Comparison of ENCODE assay signal across 11 cellular contexts in the genomic region with DNA sequence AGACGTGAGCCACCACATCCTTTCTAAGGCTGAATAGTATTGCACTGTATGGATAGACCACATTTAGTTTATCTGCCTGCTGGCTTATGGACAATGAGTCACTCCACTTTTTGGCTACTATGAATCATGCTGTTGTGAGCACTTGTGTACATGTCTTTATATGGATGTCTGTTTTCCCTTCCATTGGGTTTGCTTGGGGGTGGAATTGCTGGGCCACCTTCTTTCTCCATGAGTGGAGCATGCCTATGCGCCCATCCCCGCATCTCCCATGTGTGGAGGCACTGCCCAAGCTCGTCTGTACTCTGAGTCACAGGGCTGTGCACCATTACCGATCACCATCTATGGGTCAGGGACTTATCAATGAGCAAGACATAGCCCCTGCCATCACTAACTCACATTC.
A peak's percentile ranks its signal among the peaks of the same experiment; 100 is the strongest.
DNase-seq lines count a peak whose midpoint lies in the region; ATAC-seq, FAIRE-seq and TF ChIP-seq lines count a peak whose summit lies in the region.
"Had no signal": no experiment of that assay in that cellular context is flagged by ENCODE, and none has a peak within 500 bp of the region (broad histone marks: within the 10 kb centered on the region; RNA-seq: fewer than 3 reads in every experiment).

No MANE protein-coding gene starts in this region.

- TF ChIP-seq CTCF in A549 (IDR thresholded peaks at IDR 0.05), result no peak
- no peak for TF ChIP-seq CTCF in SK-N-SH (IDR thresholded peaks at IDR 0.05)
- no peak for TF ChIP-seq CTCF in fibroblast of villous mesenchyme (IDR thresholded peaks at IDR 0.05; ENCODE audit: insufficient read depth, low read depth, low read length)

- no peaks in the 10 kb centered on the region for H3F3A ChIP-seq in SK-N-SH (replicated peaks; ENCODE audit: insufficient read depth)

- H3K9me2 ChIP-seq in SK-N-SH, result no peaks in the 10 kb centered on the region

- FAIRE-seq in A549 (lab: Jason Lieb, UNC), result no peak

- H3K4me2 ChIP-seq in A549 (peak overlapping the region; percentile 19; the same call in 1 of the 3 replicates), SK-N-SH (no peak overlapping the region)

- TF ChIP-seq POLR2A in A549 (IDR thresholded peaks at IDR 0.05; ENCODE audit: low read length), result no peak

- WGBS in A549 (ENCODE audit: missing lambda C conversion rate), result 37% methylated on average over 4 of the region's 5 CpGs
- 25% methylated on average over 5 of the region's 5 CpGs for WGBS in SK-N-SH (ENCODE audit: low lambda C conversion rate)

- TF ChIP-seq RAD21 in A549 (conservative IDR thresholded peaks at IDR 0.05 in 1 of 2, IDR thresholded peaks at IDR 0.05 in 1 of 2), result no peak
- no peak for TF ChIP-seq RAD21 in SK-N-SH (IDR thresholded peaks at IDR 0.05; ENCODE audit: low read length)

- H3K36me3 ChIP-seq in SK-N-SH (replicated peaks in 1 of 2; ENCODE audit: control insufficient read depth in 1 of 2, insufficient read depth in 2 of 2, low read length in 1 of 2), result no peaks in the 10 kb centered on the region
- no peaks in the 10 kb centered on the region for H3K36me3 ChIP-seq in effector memory CD4-positive, alpha-beta T cell (ENCODE audit: control insufficient read depth, insufficient read depth, low read length)

- no peak overlapping the region for H2AFZ ChIP-seq in SK-N-SH (ENCODE audit: low read depth)

- H3K27ac ChIP-seq in A549 (peak overlapping the region; percentile 30 to 61; a peak in 3 of 6 replicates), SK-N-SH (ENCODE audit: low read depth in 2 of 2, low read length in 1 of 2) (peak overlapping the region in 1 of 2 experiments; percentile 31; a peak in 1 of 4 replicates)
- no peak overlapping the region for H3K27ac ChIP-seq in effector memory CD4-positive, alpha-beta T cell (ENCODE audit: insufficient read depth, low read length, poor library complexity, severe bottlenecking)

- TF ChIP-seq EP300 in A549 (IDR thresholded peaks at IDR 0.05) (no peak), SK-N-SH (IDR thresholded peaks at IDR 0.05; ENCODE audit: borderline replicate concordance in 1 of 2, low read depth in 1 of 2, low read length in 1 of 2) (no peak)

- H3K4me1 ChIP-seq in A549, result peaks cover 28% of the 10 kb centered on the region
- no peaks in the 10 kb centered on the region for H3K4me1 ChIP-seq in SK-N-SH (ENCODE audit: control insufficient read depth in 1 of 2, insufficient read depth in 2 of 2, low read depth in 1 of 2, low read length in 1 of 2)
- H3K4me1 ChIP-seq in effector memory CD4-positive, alpha-beta T cell (ENCODE audit: control insufficient read depth, insufficient read depth, low read length, poor library complexity, severe bottlenecking), result no peaks in the 10 kb centered on the region

- no peaks in the 10 kb centered on the region for H3K79me2 ChIP-seq in SK-N-SH (ENCODE audit: insufficient read depth)

- H3K4me3 ChIP-seq in A549, result no peak overlapping the region
- H3K4me3 ChIP-seq in SK-N-SH (ENCODE audit: low read depth in 2 of 2, low read length in 1 of 2), result no peak overlapping the region
- H3K4me3 ChIP-seq in fibroblast of villous mesenchyme (ENCODE audit: low read depth, low read length), result no peak overlapping the region
- H3K4me3 ChIP-seq in effector memory CD4-positive, alpha-beta T cell (ENCODE audit: insufficient read depth, low read depth, low read length, poor library complexity, severe bottlenecking), result no peak overlapping the region

- CTCF ChIA-PET in A549 (lab: Yijun Ruan, JAX), result interaction anchor here (1.0 kb wide), 1 partner anchor 136 kb away, joined by 3 read pairs; no protein-coding TSS in a partner anchor
- CTCF ChIA-PET in SK-N-SH (lab: Yijun Ruan, JAX), result no interaction called here

- H3K9ac ChIP-seq in SK-N-SH, result no peak overlapping the region

- POLR2A ChIA-PET in A549 (lab: Yijun Ruan, JAX), result no interaction called here
- POLR2A ChIA-PET in SK-N-SH (lab: Yijun Ruan, JAX), result no interaction called here

- H3K9me3 ChIP-seq in A549 (no peaks in the 10 kb centered on the region), SK-N-SH (no peaks in the 10 kb centered on the region)
- H3K9me3 ChIP-seq in effector memory CD4-positive, alpha-beta T cell (ENCODE audit: control insufficient read depth, low read length), result no peaks in the 10 kb centered on the region

- DNase-seq in A549 (ENCODE audit: low read depth in 1 of 2, low spot score in 1 of 2), result peak; percentile 32 to 65
- DNase-seq in GM04503 (ENCODE audit: low read depth), result peak; percentile 83
- DNase-seq in SK-N-SH, result no peak
- peak; percentile 95 for DNase-seq in fibroblast of villous mesenchyme (ENCODE audit: low read depth)
- DNase-seq in NCI-H69 (lab: John Stamatoyannopoulos, UW), result no peak
- DNase-seq in effector memory CD4-positive, alpha-beta T cell, result no peak
- DNase-seq in C1 segment of cervical spinal cord (lab: John Stamatoyannopoulos, UW), result no peak
- DNase-seq: glutamatergic neuron, NCI-H1092, SHP77 treated with DMSO at 0.1 percent for 48 hours had no signal

- H4K20me1 ChIP-seq in SK-N-SH (ENCODE audit: insufficient read depth), result no peaks in the 10 kb centered on the region

- ATAC-seq in A549 (peak; percentile 84 to 87), GM19463 (IDR thresholded peaks at IDR 0.05; ENCODE audit: unreplicated experiment) (no peak)

- H3K27me3 ChIP-seq in SK-N-SH (ENCODE audit: insufficient read depth), result no peaks in the 10 kb centered on the region; the same call in 1 of the 2 replicates
- H3K27me3 ChIP-seq in effector memory CD4-positive, alpha-beta T cell (replicated peaks; ENCODE audit: control insufficient read depth, insufficient read depth, low read length, poor library complexity, severe bottlenecking), result no peaks in the 10 kb centered on the region

TF ChIP-seq in A549, 52 proteins besides CTCF, POLR2A, EP300 and RAD21:
- no peak for TF ChIP-seq CBX8 (IDR thresholded peaks at IDR 0.05)
- TF ChIP-seq FOSL2 (IDR thresholded peaks at IDR 0.05), result peak; percentile 50; the same call in 1 of the 2 replicates
- 0 out of 2 replicates have a peak, but pooled peaks have one; percentile 8 for TF ChIP-seq FOSL2 (CRISPR knock-in tag; IDR thresholded peaks at IDR 0.05)
- 0 out of 2 replicates have a peak, but pooled peaks have one; percentile 19 for TF ChIP-seq JUNB (IDR thresholded peaks at IDR 0.05)

TF ChIP-seq in SK-N-SH, 30 proteins besides CTCF, POLR2A, EP300 and RAD21:
- TF ChIP-seq, protein P1, sequence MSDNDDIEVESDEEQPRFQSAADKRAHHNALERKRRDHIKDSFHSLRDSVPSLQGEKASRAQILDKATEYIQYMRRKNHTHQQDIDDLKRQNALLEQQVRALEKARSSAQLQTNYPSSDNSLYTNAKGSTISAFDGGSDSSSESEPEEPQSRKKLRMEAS (IDR thresholded peaks at IDR 0.05; ENCODE audit: low read depth), result 0 out of 2 replicates have a peak, but pooled peaks have one; percentile 27
- TF ChIP-seq JUND (IDR thresholded peaks at IDR 0.05) (peak; percentile 89), TCF12 (IDR thresholded peaks at IDR 0.05) (peak; percentile 68), POLR2AphosphoS5 (IDR thresholded peaks at IDR 0.05; ENCODE audit: low read depth, low read length) (no peak), FOXM1 (IDR thresholded peaks at IDR 0.05; ENCODE audit: low read depth) (no peak), FOSL2 (IDR thresholded peaks at IDR 0.05; ENCODE audit: borderline replicate concordance, low read depth) (peak; percentile 90), RXRA (IDR thresholded peaks at IDR 0.05; ENCODE audit: borderline replicate concordance, low read depth) (no peak)
- TF ChIP-seq, protein P2, sequence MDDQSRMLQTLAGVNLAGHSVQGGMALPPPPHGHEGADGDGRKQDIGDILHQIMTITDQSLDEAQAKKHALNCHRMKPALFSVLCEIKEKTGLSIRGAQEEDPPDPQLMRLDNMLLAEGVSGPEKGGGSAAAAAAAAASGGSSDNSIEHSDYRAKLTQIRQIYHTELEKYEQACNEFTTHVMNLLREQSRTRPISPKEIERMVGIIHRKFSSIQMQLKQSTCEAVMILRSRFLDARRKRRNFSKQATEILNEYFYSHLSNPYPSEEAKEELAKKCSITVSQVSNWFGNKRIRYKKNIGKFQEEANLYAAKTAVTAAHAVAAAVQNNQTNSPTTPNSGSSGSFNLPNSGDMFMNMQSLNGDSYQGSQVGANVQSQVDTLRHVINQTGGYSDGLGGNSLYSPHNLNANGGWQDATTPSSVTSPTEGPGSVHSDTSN (IDR thresholded peaks at IDR 0.05), result peak; percentile 43; the same call in 1 of the 2 replicates

Comparison
In these comparisons a context has a peak if more than half of its experiments do, and no peak if none do; other contexts are left out.
1. DNase-seq: peak in A549 (2 of 2), GM04503 (single experiment) and fibroblast of villous mesenchyme (single experiment); none in SK-N-SH (single experiment), NCI-H69 (single experiment), effector memory CD4-positive, alpha-beta T cell (0 of 3) and C1 segment of cervical spinal cord (0 of 14).